ENCODE assay signal across 9 cellular contexts in the genomic region with DNA sequence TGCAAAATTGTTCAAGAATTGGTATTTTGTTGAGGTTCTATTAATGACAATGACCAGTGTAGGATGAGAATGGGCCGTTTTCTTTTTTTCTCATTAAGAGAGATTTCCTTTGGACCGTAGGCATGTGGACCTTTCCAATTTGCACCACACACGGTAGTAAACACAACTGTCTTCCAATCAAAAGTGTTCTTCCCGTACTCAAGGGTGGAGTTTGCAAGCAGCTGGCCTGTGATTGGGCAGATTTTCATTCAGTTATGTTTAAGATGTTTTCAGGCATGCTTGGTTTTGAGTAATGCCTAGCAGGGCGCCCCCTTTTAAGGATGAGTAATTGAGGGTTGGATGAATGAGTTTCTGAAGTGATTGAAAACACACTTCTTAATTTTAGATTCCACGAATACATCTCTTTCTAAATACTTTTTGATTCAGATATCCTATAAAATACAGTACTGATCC. TPM values are rescaled to one million over a fixed set of nuclear protein-coding genes. Genes with fewer than 3 reads are reported as not detected.
DNase-seq lines count a peak whose midpoint lies in the region; ATAC-seq and TF ChIP-seq lines count a peak whose summit lies in the region.
"Had no signal": no experiment of that assay in that cellular context is flagged by ENCODE, and none has a peak within 500 bp of the region (broad histone marks: within the 10 kb centered on the region; RNA-seq: fewer than 3 reads in every experiment).

No MANE protein-coding gene starts in this region.

- H3K27ac ChIP-seq in CD4-positive, alpha-beta T cell (ENCODE audit: low read depth, low read length), result no peak overlapping the region
- H3K27ac ChIP-seq in ectodermal cell (ENCODE audit: insufficient read depth, low read depth, low read length, poor library complexity, severe bottlenecking), result no peak overlapping the region
- H3K27ac ChIP-seq in muscle layer of duodenum (ENCODE audit: low read length), result no peak overlapping the region
- H3K27ac ChIP-seq in temporal lobe (ENCODE audit: low read depth, low read length), result peak overlapping the region; percentile 74
- H3K27ac ChIP-seq: SJSA1 had no signal

- no peaks in the 10 kb centered on the region for H3K27me3 ChIP-seq in CD4-positive, alpha-beta T cell (ENCODE audit: control insufficient read depth, insufficient read depth, low read length)
- H3K27me3 ChIP-seq in ectodermal cell (ENCODE audit: control insufficient read depth, insufficient read depth, low read length, poor library complexity, severe bottlenecking) (no peaks in the 10 kb centered on the region), muscle layer of duodenum (ENCODE audit: low read depth, low read length) (no peaks in the 10 kb centered on the region)
- H3K27me3 ChIP-seq: SJSA1 had no signal

- no peaks in the 10 kb centered on the region for H3K9me3 ChIP-seq in CD4-positive, alpha-beta T cell (ENCODE audit: control insufficient read depth, low read length)
- H3K9me3 ChIP-seq in ectodermal cell (ENCODE audit: control insufficient read depth, low read length) (peaks cover 3% of the 10 kb centered on the region), muscle layer of duodenum (ENCODE audit: control insufficient read depth in 1 of 2, low read length in 2 of 2) (no peaks in the 10 kb centered on the region)

- no peak for TF ChIP-seq CTCF in CD4-positive, alpha-beta T cell (IDR thresholded peaks at IDR 0.05)
- TF ChIP-seq CTCF in WTC11 (IDR thresholded peaks at IDR 0.05), result no peak

- H3K36me3 ChIP-seq in ectodermal cell (ENCODE audit: control insufficient read depth, insufficient read depth, low read length) (peaks cover 5% of the 10 kb centered on the region), muscle layer of duodenum (ENCODE audit: control insufficient read depth in 1 of 2, insufficient read depth in 2 of 2, low read length in 2 of 2) (peaks cover 0 to 5% of the 10 kb centered on the region in 2 donors)

- H3K4me1 ChIP-seq in ectodermal cell (ENCODE audit: control insufficient read depth, insufficient read depth, low read length) (no peaks in the 10 kb centered on the region), muscle layer of duodenum (ENCODE audit: control insufficient read depth in 1 of 2, insufficient read depth in 2 of 2, low read length in 2 of 2) (peaks cover 14 to 23% of the 10 kb centered on the region in 2 donors)

- CTCF ChIA-PET in CD4-positive, alpha-beta T cell (lab: Charles Lee), result interaction anchor here (1.1 to 6.3 kb wide), 2 partner anchors 11 to 18 kb away, joined by 5 to 248 read pairs; a partner anchor contains a TSS
- CTCF ChIA-PET in WTC11 (lab: Charles Lee), result interaction anchor here (0.8 to 5.1 kb wide), 9 partner anchors 14 to 140 kb away, joined by 3 to 187 read pairs (median 33); a partner anchor contains a TSS

- H3K36me3 Mint-ChIP-seq in CD4-positive, alpha-beta T cell (ENCODE audit: low read depth), result peaks cover 32% of the 10 kb centered on the region
- peaks cover 11% of the 10 kb centered on the region; the same call in 1 of the 2 replicates for H3K36me3 Mint-ChIP-seq in WTC11

- peak overlapping the region; percentile 91 for H3K4me3 ChIP-seq in ectodermal cell (ENCODE audit: insufficient read depth, low read depth, low read length)
- peak overlapping the region; percentile 76 to 95 for H3K4me3 ChIP-seq in muscle layer of duodenum (ENCODE audit: low read depth in 1 of 2, low read length in 2 of 2)

- ATAC-seq in CD4-positive, alpha-beta T cell (ENCODE audit: poor library complexity), result peak; percentile 51
- ATAC-seq in GM21367 (IDR thresholded peaks at IDR 0.05; ENCODE audit: unreplicated experiment), result peak; percentile 47
- peak; percentile 65 for ATAC-seq in WTC11

- no peaks in the 10 kb centered on the region for H3K27me3 Mint-ChIP-seq in CD4-positive, alpha-beta T cell
- no peaks in the 10 kb centered on the region for H3K27me3 Mint-ChIP-seq in WTC11 (ENCODE audit: low read depth)

- peak overlapping the region; percentile 94 for H3K27ac Mint-ChIP-seq in CD4-positive, alpha-beta T cell
- peak overlapping the region; percentile 94 for H3K27ac Mint-ChIP-seq in WTC11

- intact Hi-C loops in CD4-positive, alpha-beta T cell (cut with DNase I, micrococcal nuclease), result loop anchor here (5.0 to 10.0 kb wide), 4 partner anchors 180 to 840 kb away; a partner anchor contains a TSS

- WGBS in ectodermal cell, 2 experiments, result 23 to 33% methylated on average over 5 to 6 of the region's 6 CpGs

- H3K4me1 Mint-ChIP-seq in CD4-positive, alpha-beta T cell (ENCODE audit: low read depth), result peaks cover 48% of the 10 kb centered on the region
- peaks cover 23% of the 10 kb centered on the region for H3K4me1 Mint-ChIP-seq in WTC11

- POLR2A ChIA-PET in CD4-positive, alpha-beta T cell (lab: Charles Lee), result interaction anchor here (1.3 to 8.5 kb wide), 7 partner anchors 15 to 466 kb away, joined by 3 to 293 read pairs (median 26); a partner anchor contains a TSS
- POLR2A ChIA-PET in WTC11 (lab: Charles Lee), result interaction anchor here (2.0 to 4.9 kb wide), 2 partner anchors 17 to 176 kb away, joined by 10 to 61 read pairs; a partner anchor contains a TSS

- H3K4me3 Mint-ChIP-seq in CD4-positive, alpha-beta T cell, result peak overlapping the region; percentile 95
- peak overlapping the region; percentile 92 for H3K4me3 Mint-ChIP-seq in WTC11

- H3K9me3 Mint-ChIP-seq in CD4-positive, alpha-beta T cell, result no peaks in the 10 kb centered on the region
- peaks cover 10% of the 10 kb centered on the region for H3K9me3 Mint-ChIP-seq in WTC11

- DNase-seq in CD4-positive, alpha-beta T cell, result peak in 7 of 10 experiments; percentile 19 to 48 (median 28)
- DNase-seq in M059J (ENCODE audit: low read depth) (peak; percentile 74), WTC11 (ENCODE audit: low spot score) (peak; percentile 37), NCI-H2107 (lab: John Stamatoyannopoulos, UW) (no peak)

TF ChIP-seq in WTC11, 78 proteins besides CTCF, POLR2A, EP300 and RAD21:
- no peak for TF ChIP-seq ZNF396 (CRISPR knock-in tag; IDR thresholded peaks at IDR 0.05; ENCODE audit: borderline replicate concordance)
- no peak for TF ChIP-seq SP1 (CRISPR knock-in tag; conservative IDR thresholded peaks at IDR 0.05)
- TF ChIP-seq FOXK1 (CRISPR knock-in tag; IDR thresholded peaks at IDR 0.05), result peak; percentile 91
- TF ChIP-seq NFYB (CRISPR knock-in tag; conservative IDR thresholded peaks at IDR 0.05; ENCODE audit: low read depth), result peak; percentile 56

RNA-seq across cellular contexts. Expression of a gene that starts 2.5 kb away (rescaled TPM):
- total RNA-seq in CD4-positive, alpha-beta T cell, result 10 to 100 TPM; 59.5 to 66.0 TPM
- total RNA-seq in M059J (2014; rRNA removed; shearing (Covaris generic)), result 29.8 and 41.5 TPM in 2 replicates
- total RNA-seq in WTC11 (2021) (86.2 to 89.0 TPM (median 87.9 TPM) in 3 replicates), temporal lobe (70.6 TPM)
- polyA plus RNA-seq in ectodermal cell (2013, experiment 1 of 4), result 98.4 TPM
- 113 TPM for polyA plus RNA-seq in ectodermal cell (2013, experiment 2 of 4)
- polyA plus RNA-seq in ectodermal cell (2013, experiment 3 of 4), result 87.1 TPM
- 97.3 TPM for polyA plus RNA-seq in ectodermal cell (2013, experiment 4 of 4)

RNA-seq across cellular contexts. Expression of a gene that starts 16.9 kb away (rescaled TPM):
- 10 to 100 TPM; 81.0 to 83.8 TPM for total RNA-seq in CD4-positive, alpha-beta T cell
- 27.4 and 27.7 TPM in 2 replicates for total RNA-seq in M059J (2014; rRNA removed; shearing (Covaris generic))
- 51.3 to 56.2 TPM (median 53.0 TPM) in 3 replicates for total RNA-seq in WTC11 (2021)
- polyA plus RNA-seq in ectodermal cell (2013, experiment 1 of 4), result 77.7 TPM
- 81.1 TPM for polyA plus RNA-seq in ectodermal cell (2013, experiment 2 of 4)
- 58.9 TPM for polyA plus RNA-seq in ectodermal cell (2013, experiment 3 of 4)
- polyA plus RNA-seq in ectodermal cell (2013, experiment 4 of 4), result 63.8 TPM
- 16.0 TPM for total RNA-seq in temporal lobe

RNA-seq across cellular contexts. Expression of a gene that starts 23.3 kb away (rescaled TPM):
- total RNA-seq in CD4-positive, alpha-beta T cell, result not detected
- total RNA-seq in M059J (2014; rRNA removed; shearing (Covaris generic)), result 20.5 and 28.4 TPM in 2 replicates
- total RNA-seq in WTC11 (2021), result 15.0 to 18.8 TPM (median 16.1 TPM) in 3 replicates
- polyA plus RNA-seq in ectodermal cell (2013, experiment 1 of 4), result 25.1 TPM
- polyA plus RNA-seq in ectodermal cell (2013, experiment 2 of 4), result 22.5 TPM
- 20.9 TPM for polyA plus RNA-seq in ectodermal cell (2013, experiment 3 of 4)
- 20.8 TPM for polyA plus RNA-seq in ectodermal cell (2013, experiment 4 of 4)
- 0.98 TPM for total RNA-seq in temporal lobe
